In the genomic region with DNA sequence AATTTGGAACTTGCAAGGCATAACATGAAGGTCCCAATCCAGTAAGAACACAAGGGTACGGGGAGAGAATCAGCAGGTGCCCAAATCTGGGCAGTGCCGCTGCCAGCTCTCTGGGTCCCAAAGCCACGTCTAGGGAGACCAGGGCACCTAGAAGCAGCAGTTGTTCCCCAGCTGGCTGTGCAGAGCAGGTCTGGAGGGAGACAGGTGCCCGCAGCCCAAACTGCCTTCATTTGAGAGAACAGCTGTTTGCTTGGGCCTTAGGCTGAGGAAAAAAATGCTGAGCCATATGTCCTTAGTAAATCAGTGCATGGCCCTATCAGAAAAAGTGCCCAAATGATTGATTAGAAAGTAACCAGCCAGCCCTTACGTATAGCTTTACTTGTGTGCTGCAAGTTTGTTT, we compare ENCODE assay signal across 1 cellular context.
TF ChIP-seq lines count a peak whose summit lies in the region.

No MANE protein-coding gene starts in this region.

TF ChIP-seq in HepG2, 621 proteins besides CTCF, POLR2A, EP300 and RAD21:
- TF ChIP-seq KDM2A (CRISPR knock-in tag; IDR thresholded peaks at IDR 0.05; ENCODE audit: borderline replicate concordance, low read depth), result no peak
- no peak for TF ChIP-seq MAFK (conservative IDR thresholded peaks at IDR 0.05 in 1 of 2, IDR thresholded peaks at IDR 0.05 in 1 of 2; ENCODE audit: low read length in 2 of 2)
- no peak for TF ChIP-seq YEATS4 (CRISPR knock-in tag; IDR thresholded peaks at IDR 0.05; ENCODE audit: borderline replicate concordance)
- no peak for TF ChIP-seq ARNTL (CRISPR knock-in tag; IDR thresholded peaks at IDR 0.05)
- TF ChIP-seq ZNF33A (CRISPR knock-in tag; IDR thresholded peaks at IDR 0.05; ENCODE audit: borderline replicate concordance), result no peak
- TF ChIP-seq, protein P1, sequence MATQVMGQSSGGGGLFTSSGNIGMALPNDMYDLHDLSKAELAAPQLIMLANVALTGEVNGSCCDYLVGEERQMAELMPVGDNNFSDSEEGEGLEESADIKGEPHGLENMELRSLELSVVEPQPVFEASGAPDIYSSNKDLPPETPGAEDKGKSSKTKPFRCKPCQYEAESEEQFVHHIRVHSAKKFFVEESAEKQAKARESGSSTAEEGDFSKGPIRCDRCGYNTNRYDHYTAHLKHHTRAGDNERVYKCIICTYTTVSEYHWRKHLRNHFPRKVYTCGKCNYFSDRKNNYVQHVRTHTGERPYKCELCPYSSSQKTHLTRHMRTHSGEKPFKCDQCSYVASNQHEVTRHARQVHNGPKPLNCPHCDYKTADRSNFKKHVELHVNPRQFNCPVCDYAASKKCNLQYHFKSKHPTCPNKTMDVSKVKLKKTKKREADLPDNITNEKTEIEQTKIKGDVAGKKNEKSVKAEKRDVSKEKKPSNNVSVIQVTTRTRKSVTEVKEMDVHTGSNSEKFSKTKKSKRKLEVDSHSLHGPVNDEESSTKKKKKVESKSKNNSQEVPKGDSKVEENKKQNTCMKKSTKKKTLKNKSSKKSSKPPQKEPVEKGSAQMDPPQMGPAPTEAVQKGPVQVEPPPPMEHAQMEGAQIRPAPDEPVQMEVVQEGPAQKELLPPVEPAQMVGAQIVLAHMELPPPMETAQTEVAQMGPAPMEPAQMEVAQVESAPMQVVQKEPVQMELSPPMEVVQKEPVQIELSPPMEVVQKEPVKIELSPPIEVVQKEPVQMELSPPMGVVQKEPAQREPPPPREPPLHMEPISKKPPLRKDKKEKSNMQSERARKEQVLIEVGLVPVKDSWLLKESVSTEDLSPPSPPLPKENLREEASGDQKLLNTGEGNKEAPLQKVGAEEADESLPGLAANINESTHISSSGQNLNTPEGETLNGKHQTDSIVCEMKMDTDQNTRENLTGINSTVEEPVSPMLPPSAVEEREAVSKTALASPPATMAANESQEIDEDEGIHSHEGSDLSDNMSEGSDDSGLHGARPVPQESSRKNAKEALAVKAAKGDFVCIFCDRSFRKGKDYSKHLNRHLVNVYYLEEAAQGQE (IDR thresholded peaks at IDR 0.05; ENCODE audit: borderline replicate concordance in 1 of 2, low read depth in 1 of 2, low read length in 2 of 2), result no peak
- TF ChIP-seq ETV6 (CRISPR knock-in tag; conservative IDR thresholded peaks at IDR 0.05), result no peak
- TF ChIP-seq ARID2 (CRISPR knock-in tag; IDR thresholded peaks at IDR 0.05; ENCODE audit: borderline replicate concordance), result no peak
- TF ChIP-seq, protein P2, sequence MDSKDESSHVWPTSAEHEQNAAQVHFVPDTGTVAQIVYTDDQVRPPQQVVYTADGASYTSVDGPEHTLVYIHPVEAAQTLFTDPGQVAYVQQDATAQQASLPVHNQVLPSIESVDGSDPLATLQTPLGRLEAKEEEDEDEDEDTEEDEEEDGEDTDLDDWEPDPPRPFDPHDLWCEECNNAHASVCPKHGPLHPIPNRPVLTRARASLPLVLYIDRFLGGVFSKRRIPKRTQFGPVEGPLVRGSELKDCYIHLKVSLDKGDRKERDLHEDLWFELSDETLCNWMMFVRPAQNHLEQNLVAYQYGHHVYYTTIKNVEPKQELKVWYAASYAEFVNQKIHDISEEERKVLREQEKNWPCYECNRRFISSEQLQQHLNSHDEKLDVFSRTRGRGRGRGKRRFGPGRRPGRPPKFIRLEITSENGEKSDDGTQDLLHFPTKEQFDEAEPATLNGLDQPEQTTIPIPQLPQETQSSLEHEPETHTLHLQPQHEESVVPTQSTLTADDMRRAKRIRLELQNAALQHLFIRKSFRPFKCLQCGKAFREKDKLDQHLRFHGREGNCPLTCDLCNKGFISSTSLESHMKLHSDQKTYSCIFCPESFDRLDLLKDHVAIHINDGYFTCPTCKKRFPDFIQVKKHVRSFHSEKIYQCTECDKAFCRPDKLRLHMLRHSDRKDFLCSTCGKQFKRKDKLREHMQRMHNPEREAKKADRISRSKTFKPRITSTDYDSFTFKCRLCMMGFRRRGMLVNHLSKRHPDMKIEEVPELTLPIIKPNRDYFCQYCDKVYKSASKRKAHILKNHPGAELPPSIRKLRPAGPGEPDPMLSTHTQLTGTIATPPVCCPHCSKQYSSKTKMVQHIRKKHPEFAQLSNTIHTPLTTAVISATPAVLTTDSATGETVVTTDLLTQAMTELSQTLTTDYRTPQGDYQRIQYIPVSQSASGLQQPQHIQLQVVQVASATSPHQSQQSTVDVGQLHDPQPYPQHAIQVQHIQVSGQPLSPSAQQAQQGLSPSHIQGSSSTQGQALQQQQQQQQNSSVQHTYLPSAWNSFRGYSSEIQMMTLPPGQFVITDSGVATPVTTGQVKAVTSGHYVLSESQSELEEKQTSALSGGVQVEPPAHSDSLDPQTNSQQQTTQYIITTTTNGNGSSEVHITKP (CRISPR knock-in tag; IDR thresholded peaks at IDR 0.05; ENCODE audit: low read depth), result no peak
- no peak for TF ChIP-seq ZBTB7A (CRISPR knock-in tag; IDR thresholded peaks at IDR 0.05)
- TF ChIP-seq, protein P3, sequence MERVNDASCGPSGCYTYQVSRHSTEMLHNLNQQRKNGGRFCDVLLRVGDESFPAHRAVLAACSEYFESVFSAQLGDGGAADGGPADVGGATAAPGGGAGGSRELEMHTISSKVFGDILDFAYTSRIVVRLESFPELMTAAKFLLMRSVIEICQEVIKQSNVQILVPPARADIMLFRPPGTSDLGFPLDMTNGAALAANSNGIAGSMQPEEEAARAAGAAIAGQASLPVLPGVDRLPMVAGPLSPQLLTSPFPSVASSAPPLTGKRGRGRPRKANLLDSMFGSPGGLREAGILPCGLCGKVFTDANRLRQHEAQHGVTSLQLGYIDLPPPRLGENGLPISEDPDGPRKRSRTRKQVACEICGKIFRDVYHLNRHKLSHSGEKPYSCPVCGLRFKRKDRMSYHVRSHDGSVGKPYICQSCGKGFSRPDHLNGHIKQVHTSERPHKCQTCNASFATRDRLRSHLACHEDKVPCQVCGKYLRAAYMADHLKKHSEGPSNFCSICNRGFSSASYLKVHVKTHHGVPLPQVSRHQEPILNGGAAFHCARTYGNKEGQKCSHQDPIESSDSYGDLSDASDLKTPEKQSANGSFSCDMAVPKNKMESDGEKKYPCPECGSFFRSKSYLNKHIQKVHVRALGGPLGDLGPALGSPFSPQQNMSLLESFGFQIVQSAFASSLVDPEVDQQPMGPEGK (CRISPR knock-in tag; IDR thresholded peaks at IDR 0.05), result no peak
- TF ChIP-seq SP140L (CRISPR knock-in tag; IDR thresholded peaks at IDR 0.05; ENCODE audit: borderline replicate concordance), result no peak
- no peak for TF ChIP-seq ATF7 (IDR thresholded peaks at IDR 0.05)
- TF ChIP-seq ATF7 (CRISPR knock-in tag; IDR thresholded peaks at IDR 0.05), result no peak
- TF ChIP-seq MXI1 (IDR thresholded peaks at IDR 0.05; ENCODE audit: borderline replicate concordance, low read depth, low read length), result no peak
- no peak for TF ChIP-seq ZNF446 (CRISPR knock-in tag; IDR thresholded peaks at IDR 0.05)
- no peak for TF ChIP-seq SMARCC2 (IDR thresholded peaks at IDR 0.05)
- TF ChIP-seq, protein P4, sequence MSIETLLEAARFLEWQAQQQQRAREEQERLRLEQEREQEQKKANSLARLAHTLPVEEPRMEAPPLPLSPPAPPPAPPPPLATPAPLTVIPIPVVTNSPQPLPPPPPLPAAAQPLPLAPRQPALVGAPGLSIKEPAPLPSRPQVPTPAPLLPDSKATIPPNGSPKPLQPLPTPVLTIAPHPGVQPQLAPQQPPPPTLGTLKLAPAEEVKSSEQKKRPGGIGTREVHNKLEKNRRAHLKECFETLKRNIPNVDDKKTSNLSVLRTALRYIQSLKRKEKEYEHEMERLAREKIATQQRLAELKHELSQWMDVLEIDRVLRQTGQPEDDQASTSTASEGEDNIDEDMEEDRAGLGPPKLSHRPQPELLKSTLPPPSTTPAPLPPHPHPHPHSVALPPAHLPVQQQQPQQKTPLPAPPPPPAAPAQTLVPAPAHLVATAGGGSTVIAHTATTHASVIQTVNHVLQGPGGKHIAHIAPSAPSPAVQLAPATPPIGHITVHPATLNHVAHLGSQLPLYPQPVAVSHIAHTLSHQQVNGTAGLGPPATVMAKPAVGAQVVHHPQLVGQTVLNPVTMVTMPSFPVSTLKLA (IDR thresholded peaks at IDR 0.05), result no peak
